23 cellular contexts compared by ENCODE assay signal in the genomic region with DNA sequence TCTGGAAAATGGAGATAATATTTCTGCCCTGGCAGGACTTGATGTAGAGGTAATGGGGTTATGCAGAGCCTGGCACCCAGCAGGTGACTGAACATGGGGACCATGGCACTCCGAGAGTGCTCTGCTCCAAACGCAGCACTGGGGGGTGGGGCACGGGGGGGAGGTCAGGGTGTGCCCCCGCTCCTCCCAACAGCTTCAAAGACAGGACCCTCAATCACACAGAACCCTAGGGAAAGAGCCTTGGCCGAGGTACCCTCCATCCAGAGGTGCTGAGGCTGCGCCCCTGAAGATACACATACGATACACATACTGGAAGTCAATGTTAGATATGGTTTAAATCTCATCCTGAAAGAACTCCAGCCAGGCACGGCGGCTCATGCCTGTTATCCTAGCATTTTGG. TPM values are rescaled to one million over a fixed set of nuclear protein-coding genes. Genes with fewer than 3 reads are reported as not detected.
DNase-seq lines count a peak whose midpoint lies in the region; ATAC-seq, FAIRE-seq and TF ChIP-seq lines count a peak whose summit lies in the region.
"Had no signal": no experiment of that assay in that cellular context is flagged by ENCODE, and none has a peak within 500 bp of the region (broad histone marks: within the 10 kb centered on the region; RNA-seq: fewer than 3 reads in every experiment).

No MANE protein-coding gene starts in this region.

- H3K4me3 ChIP-seq in stomach (no peak overlapping the region), small intestine (ENCODE audit: low read depth in 1 of 2, low read length in 2 of 2) (no peak overlapping the region)
- H3K4me3 ChIP-seq: BLaER1 treated with 17β-estradiol and CSF1 and Interleukin-3, amounts not matched to agents 10 nM and 100 nM; GM23248 had no signal

- H3K36me3 ChIP-seq in stomach (no peaks in the 10 kb centered on the region), small intestine (ENCODE audit: control insufficient read depth in 2 of 2, insufficient read depth in 2 of 2, low read length in 2 of 2) (no peaks in the 10 kb centered on the region)
- H3K36me3 ChIP-seq: BE2C; BLaER1 treated with 17β-estradiol and CSF1 and Interleukin-3, amounts not matched to agents 10 nM and 100 nM had no signal

- no TSS peak for BruUV-seq in Calu3 (replicated peaks; lab: Mats Ljungman, UMichigan)

- WGBS in stomach, 5 donors: 70 to 82% (median 76%) methylated on average over 9 of the region's 9 CpGs
- WGBS in small intestine, 3 donors: 74 to 84% (median 83%) methylated on average over 9 of the region's 9 CpGs

- H3K27ac ChIP-seq in stomach: no peak overlapping the region
- no peak overlapping the region for H3K27ac ChIP-seq in small intestine (ENCODE audit: low read depth in 1 of 2, low read length in 1 of 2)
- H3K27ac ChIP-seq: 22Rv1; BLaER1 treated with 17β-estradiol and CSF1 and Interleukin-3, amounts not matched to agents 10 nM and 100 nM; GM23248 had no signal

- intact Hi-C loops in stomach (cut with DNase I; ENCODE audit: low total_unique reads) (no loop called here), Calu3 (cut with micrococcal nuclease; ENCODE audit: unreplicated experiment) (no loop called here)

- H3K36me3 Mint-ChIP-seq in activated CD8-positive, alpha-beta memory T cell treated with anti-CD3 and anti-CD28 coated beads, Interleukin-2, amount 10 ng/mL, durations not matched to agents 7 days and 5 days: no peaks in the 10 kb centered on the region
- H3K36me3 Mint-ChIP-seq in chondrocyte (ENCODE audit: low read depth) (no peaks in the 10 kb centered on the region), osteocyte (ENCODE audit: unreplicated experiment) (no peaks in the 10 kb centered on the region), Calu3 (ENCODE audit: insufficient read depth, unreplicated experiment) (no peaks in the 10 kb centered on the region)
- H3K36me3 Mint-ChIP-seq: CD14-positive monocyte; CD8-positive, alpha-beta memory T cell had no signal

- peaks cover 0 to 84% (median 11%) of the 10 kb centered on the region in 3 donors for H3K27me3 ChIP-seq in stomach
- peaks cover 0 to 12% of the 10 kb centered on the region in 2 donors for H3K27me3 ChIP-seq in small intestine (ENCODE audit: control insufficient read depth in 2 of 2, insufficient read depth in 2 of 2, low read length in 2 of 2)
- H3K27me3 ChIP-seq: BLaER1 treated with 17β-estradiol and CSF1 and Interleukin-3, amounts not matched to agents 10 nM and 100 nM had no signal

- H3K4me1 ChIP-seq in stomach (no peaks in the 10 kb centered on the region), small intestine (ENCODE audit: control insufficient read depth in 2 of 2, insufficient read depth in 1 of 2, low read depth in 1 of 2, low read length in 1 of 2) (no peaks in the 10 kb centered on the region)
- H3K4me1 ChIP-seq: BE2C had no signal

- peak; percentile 17 for DNase-seq in activated CD8-positive, alpha-beta memory T cell treated with anti-CD3 and anti-CD28 coated beads, Interleukin-2, amount 50 U/mL, for 48 hours
- no peak for DNase-seq in activated CD8-positive, alpha-beta memory T cell treated with anti-CD3 and anti-CD28 coated beads, Interleukin-2, amount 10 ng/mL, durations not matched to agents 7 days and 5 days
- DNase-seq in chondrocyte (ENCODE audit: low spot score): peak; percentile 39
- DNase-seq in osteocyte (ENCODE audit: extremely low spot score, unreplicated experiment): peak; percentile 44
- peak; percentile 11 for DNase-seq in stomach
- no peak for DNase-seq in Calu3
- DNase-seq in Ammon's horn (ENCODE audit: low spot score): no peak
- no peak for DNase-seq in small intestine
- DNase-seq: BE2C; CD4-positive, alpha-beta T cell; CD8-positive, alpha-beta memory T cell; DMS53; DMS79 treated with DMSO at 0.1 percent for 48 hours; GF-D8; GM23248; HCEC 1CT had no signal

- H3K27ac Mint-ChIP-seq in activated CD8-positive, alpha-beta memory T cell treated with anti-CD3 and anti-CD28 coated beads, Interleukin-2, amount 10 ng/mL, durations not matched to agents 7 days and 5 days: no peak overlapping the region
- H3K27ac Mint-ChIP-seq in chondrocyte (ENCODE audit: unreplicated experiment) (no peak overlapping the region), osteocyte (ENCODE audit: unreplicated experiment) (no peak overlapping the region), Calu3 (ENCODE audit: unreplicated experiment) (no peak overlapping the region)
- H3K27ac Mint-ChIP-seq: CD4-positive, alpha-beta T cell; CD8-positive, alpha-beta memory T cell had no signal

- TF ChIP-seq POLR2A in stomach (IDR thresholded peaks at IDR 0.05): no peak

- no peaks in the 10 kb centered on the region for H3K9me3 ChIP-seq in stomach
- H3K9me3 ChIP-seq in small intestine (ENCODE audit: control insufficient read depth, low read depth): no peaks in the 10 kb centered on the region
- H3K9me3 ChIP-seq: BE2C had no signal

- CTCF ChIA-PET in activated CD8-positive, alpha-beta memory T cell treated with anti-CD3 and anti-CD28 coated beads, Interleukin-2, amount 10 ng/mL, durations not matched to agents 7 days and 5 days (lab: Charles Lee): no interaction called here
- CTCF ChIA-PET in Calu3 (lab: Charles Lee): interaction anchor here (1.7 kb wide), 1 partner anchor 28 kb away, joined by 3 read pairs; no protein-coding TSS in a partner anchor

- no peaks in the 10 kb centered on the region for H3K9me3 Mint-ChIP-seq in activated CD8-positive, alpha-beta memory T cell treated with anti-CD3 and anti-CD28 coated beads, Interleukin-2, amount 10 ng/mL, durations not matched to agents 7 days and 5 days (ENCODE audit: low read depth)
- H3K9me3 Mint-ChIP-seq in chondrocyte (ENCODE audit: low read depth) (no peaks in the 10 kb centered on the region), osteocyte (ENCODE audit: unreplicated experiment) (peaks cover 4% of the 10 kb centered on the region), Calu3 (ENCODE audit: low read depth, unreplicated experiment) (no peaks in the 10 kb centered on the region)
- H3K9me3 Mint-ChIP-seq: CD4-positive, alpha-beta T cell had no signal

- no peak for ATAC-seq in activated CD8-positive, alpha-beta memory T cell treated with anti-CD3 and anti-CD28 coated beads, Interleukin-2, amount 10 ng/mL, durations not matched to agents 7 days and 5 days

- no peak for TF ChIP-seq EP300 in stomach (IDR thresholded peaks at IDR 0.05)

- TF ChIP-seq CTCF in chondrocyte (IDR thresholded peaks at IDR 0.05): no peak
- no peak for TF ChIP-seq CTCF in osteocyte (IDR thresholded peaks at IDR 0.05)
- TF ChIP-seq CTCF in stomach (IDR thresholded peaks at IDR 0.05): no peak
- TF ChIP-seq CTCF in Calu3 (IDR thresholded peaks at IDR 0.05; ENCODE audit: unreplicated experiment): no peak

- H3K27me3 Mint-ChIP-seq in activated CD8-positive, alpha-beta memory T cell treated with anti-CD3 and anti-CD28 coated beads, Interleukin-2, amount 10 ng/mL, durations not matched to agents 7 days and 5 days: peaks cover 12% of the 10 kb centered on the region
- H3K27me3 Mint-ChIP-seq in chondrocyte (ENCODE audit: low read depth) (peaks cover 38% of the 10 kb centered on the region), osteocyte (ENCODE audit: unreplicated experiment) (peaks cover 12% of the 10 kb centered on the region), Calu3 (ENCODE audit: unreplicated experiment) (peaks cover 91% of the 10 kb centered on the region)

- FAIRE-seq in small intestine (lab: Jason Lieb, UNC): no peak
- FAIRE-seq: A204.1, GM12891, GM18507, H1 had no signal

- no peak overlapping the region for H3K4me3 Mint-ChIP-seq in activated CD8-positive, alpha-beta memory T cell treated with anti-CD3 and anti-CD28 coated beads, Interleukin-2, amount 10 ng/mL, durations not matched to agents 7 days and 5 days
- H3K4me3 Mint-ChIP-seq in chondrocyte (ENCODE audit: unreplicated experiment) (no peak overlapping the region), osteocyte (ENCODE audit: unreplicated experiment) (no peak overlapping the region), Calu3 (ENCODE audit: low read depth, unreplicated experiment) (no peak overlapping the region)
- H3K4me3 Mint-ChIP-seq: CD14-positive monocyte; CD4-positive, alpha-beta T cell; CD8-positive, alpha-beta memory T cell had no signal

- H3K4me1 Mint-ChIP-seq in activated CD8-positive, alpha-beta memory T cell treated with anti-CD3 and anti-CD28 coated beads, Interleukin-2, amount 10 ng/mL, durations not matched to agents 7 days and 5 days: no peaks in the 10 kb centered on the region
- H3K4me1 Mint-ChIP-seq in chondrocyte (ENCODE audit: low read depth): peaks cover 12% of the 10 kb centered on the region
- no peaks in the 10 kb centered on the region for H3K4me1 Mint-ChIP-seq in osteocyte (ENCODE audit: unreplicated experiment)
- peaks cover 19% of the 10 kb centered on the region for H3K4me1 Mint-ChIP-seq in Calu3 (ENCODE audit: low read depth, unreplicated experiment)
- H3K4me1 Mint-ChIP-seq: CD14-positive monocyte; CD8-positive, alpha-beta memory T cell had no signal

RNA-seq across cellular contexts. Expression of a gene that starts 26.6 kb away (rescaled TPM):
- 10 to 100 TPM; 32.2 to 40.5 TPM for total RNA-seq in activated CD8-positive, alpha-beta memory T cell treated with anti-CD3 and anti-CD28 coated beads, Interleukin-2, amount 10 ng/mL, durations not matched to agents 7 days and 5 days
- total RNA-seq in chondrocyte (2.7 to 4.5 TPM (median 3.3 TPM) in 3 replicates), osteocyte (5.4 and 7.6 TPM in 2 replicates), stomach (10 to 100 TPM in 1 of 5 donors, 1 to 10 TPM in 3, under 1 TPM in 1; 0.14 to 11.1 (median 2.2) TPM), Calu3 (2022) (53.7 and 56.5 TPM in 2 replicates)
- polyA plus RNA-seq in stomach (1 to 10 TPM in 2 of 3 donors, under 1 TPM in 1; 0.46 to 3.6 (median 2.1) TPM), small intestine (1 to 10 TPM in 2 of 3 donors, under 1 TPM in 1; 0.54 to 9.6 (median 1.1) TPM)

Comparison
In these comparisons a context has a peak if more than half of its experiments do, and no peak if none do; other contexts are left out.
1. DNase-seq: peak in activated CD8-positive, alpha-beta memory T cell treated with anti-CD3 and anti-CD28 coated beads, Interleukin-2, amount 50 U/mL, for 48 hours (single experiment), chondrocyte (single experiment), osteocyte (single experiment) and stomach (single experiment); none in activated CD8-positive, alpha-beta memory T cell treated with anti-CD3 and anti-CD28 coated beads, Interleukin-2, amount 10 ng/mL, durations not matched to agents 7 days and 5 days (single experiment), Calu3 (single experiment), Ammon's horn (single experiment) and small intestine (single experiment).